8 cellular contexts compared by ENCODE assay signal in the genomic region with DNA sequence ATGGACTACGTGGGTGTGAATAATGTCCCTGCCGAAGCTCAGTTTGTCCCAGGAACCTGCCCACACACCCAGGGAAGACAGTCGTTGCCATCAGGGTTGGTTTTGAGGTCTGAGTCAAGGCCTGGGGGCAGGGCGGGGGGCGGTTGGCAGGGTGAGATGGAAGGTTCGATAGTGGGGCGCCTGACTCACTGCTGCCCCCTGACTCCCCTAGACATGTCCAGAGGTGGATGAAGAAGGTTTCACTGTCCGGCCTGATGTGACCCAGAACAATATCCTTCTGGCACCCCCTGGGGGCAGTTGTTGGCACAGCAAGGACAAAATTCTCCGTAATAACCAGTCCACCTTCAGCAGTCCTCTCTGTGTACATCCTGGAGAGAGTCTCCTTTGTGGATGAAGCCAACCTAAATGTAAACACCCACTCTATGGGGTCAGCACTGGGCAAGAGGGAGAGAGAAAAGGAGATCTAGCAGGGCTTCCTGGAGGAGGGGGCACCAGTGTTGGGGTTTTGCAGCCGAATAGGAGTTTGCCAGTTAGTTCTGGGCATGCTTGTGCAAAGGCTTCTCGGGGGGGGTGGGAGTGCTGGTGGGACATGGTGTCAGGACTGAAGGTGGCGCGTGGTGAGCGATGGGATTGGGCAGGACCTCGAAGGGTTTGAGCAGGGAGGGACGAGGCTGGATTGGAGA. TPM values are rescaled to one million over a fixed set of nuclear protein-coding genes. Genes with fewer than 3 reads are reported as not detected.
DNase-seq lines count a peak whose midpoint lies in the region; ATAC-seq, FAIRE-seq and TF ChIP-seq lines count a peak whose summit lies in the region.

No MANE protein-coding gene starts in this region.

- H4K20me1 ChIP-seq in mammary epithelial cell (ENCODE audit: insufficient read depth, low read length) = no peaks in the 10 kb centered on the region

- 13% methylated on average over 7 of the region's 16 CpGs for WGBS in mammary epithelial cell (ENCODE audit: low coverage, missing lambda C conversion rate)

- peak overlapping the region; percentile 6 for H2AFZ ChIP-seq in mammary epithelial cell (ENCODE audit: low read depth, low read length)

- no peak overlapping the region for H3K9ac ChIP-seq in mammary epithelial cell (ENCODE audit: insufficient read depth, low read length)

- H3K27ac ChIP-seq in mammary epithelial cell (ENCODE audit: insufficient read depth, low read depth, low read length) = no peak overlapping the region

- CTCF ChIA-PET in mammary epithelial cell (lab: Charles Lee; ENCODE audit: low non-redundant PET) = interaction anchor here (0.7 kb wide), 1 partner anchor 334 kb away, joined by 4 read pairs; no protein-coding TSS in a partner anchor

- dilution Hi-C loops in mammary epithelial cell (cut with HindIII; ENCODE audit: low sequenced_read_pairs) = loop anchor here (10.0 kb wide), 1 partner anchor 251 kb away; a partner anchor contains a TSS

- no TSS peak for BruUV-seq in mammary epithelial cell (replicated peaks; lab: Mats Ljungman, UMichigan)

- no peaks in the 10 kb centered on the region for H3K27me3 ChIP-seq in mammary epithelial cell (ENCODE audit: insufficient read depth, low read length)

- H3K79me2 ChIP-seq in mammary epithelial cell (ENCODE audit: insufficient read depth, low read length) = no peaks in the 10 kb centered on the region

- H3K9me3 Mint-ChIP-seq in neural crest cell = no peaks in the 10 kb centered on the region

- in situ Hi-C loops in mammary epithelial cell (cut with MboI; ENCODE audit: low sequenced_read_pairs in 2 of 2) = no loop called here

- no peaks in the 10 kb centered on the region for H3K36me3 ChIP-seq in mammary epithelial cell (ENCODE audit: insufficient read depth, low read length)

- peak; percentile 39 for FAIRE-seq in GM19239 (lab: Jason Lieb, UNC)

- H3K4me1 ChIP-seq in mammary epithelial cell (ENCODE audit: insufficient read depth, low read length) = peaks cover 10% of the 10 kb centered on the region

- no peak overlapping the region for H3K4me3 ChIP-seq in mammary epithelial cell (replicated peaks in 1 of 3; ENCODE audit: insufficient read depth in 1 of 3, low read depth in 2 of 3, low read length in 3 of 3)

- H3K36me3 Mint-ChIP-seq in neural crest cell (ENCODE audit: low read depth) = no peaks in the 10 kb centered on the region

- H3K4me1 Mint-ChIP-seq in neural crest cell = peaks cover 10% of the 10 kb centered on the region

- ATAC-seq in SK-N-SH treated with all-trans-retinoic acid at 6 μM for 48 hours = peak; percentile 82
- ATAC-seq in HG02763 (IDR thresholded peaks at IDR 0.05; ENCODE audit: unreplicated experiment) = no peak
- no peak for ATAC-seq in HG03095 (IDR thresholded peaks at IDR 0.05; ENCODE audit: unreplicated experiment)

- H3K27me3 Mint-ChIP-seq in neural crest cell (ENCODE audit: low read depth) = peaks cover 8% of the 10 kb centered on the region

- H3K27ac Mint-ChIP-seq in neural crest cell (ENCODE audit: unreplicated experiment) = no peak overlapping the region

- no peak overlapping the region for H3K4me2 ChIP-seq in mammary epithelial cell (ENCODE audit: insufficient read depth, low read depth, low read length)

- no peaks in the 10 kb centered on the region for H3K9me3 ChIP-seq in mammary epithelial cell (replicated peaks; ENCODE audit: insufficient read depth, low read length)

- H3K4me3 Mint-ChIP-seq in neural crest cell = peak overlapping the region; percentile 54

- intact Hi-C loops in mammary epithelial cell (cut with micrococcal nuclease) = loop anchor here (2.0 to 5.0 kb wide), 3 partner anchors 71 to 483 kb away; a partner anchor contains a TSS

- TF ChIP-seq CTCF in mammary epithelial cell (conservative IDR thresholded peaks at IDR 0.05 in 1 of 2, IDR thresholded peaks at IDR 0.05 in 1 of 2; ENCODE audit: extremely low read depth in 1 of 2, insufficient read depth in 1 of 2, low read depth in 1 of 2, low read length in 2 of 2) (peak; percentile 68 to 74), neural crest cell (conservative IDR thresholded peaks at IDR 0.05) (peak; percentile 71)

- DNase-seq in AG08395 (ENCODE audit: low spot score) (peak; percentile 38), GM19239 (ENCODE audit: insufficient read length, low spot score) (no peak), mammary epithelial cell (no peak), neural crest cell (ENCODE audit: low read depth, low spot score) (peak; percentile 81), NCI-H1417 treated with DMSO at 0.1 percent for 48 hours (lab: John Stamatoyannopoulos, UW) (no peak)

TF ChIP-seq in SK-N-SH treated with all-trans-retinoic acid at 6 μM for 48 hours, 23 proteins besides CTCF, POLR2A, EP300 and RAD21:
- TF ChIP-seq TOX (CRISPR knock-in tag; IDR thresholded peaks at IDR 0.05; ENCODE audit: borderline replicate concordance) (no peak), ZFP3 (CRISPR knock-in tag; IDR thresholded peaks at IDR 0.05) (peak; percentile 100)

RNA-seq across cellular contexts. Expression of a gene that starts 19.6 kb away (rescaled TPM):
- total RNA-seq in mammary epithelial cell (10 to 100 TPM in 1 of 2 donors, 1 to 10 TPM in 1; 2.3 to 18.6 TPM), neural crest cell (not detected in 2 replicates)
- 7.5 TPM for polyA plus RNA-seq in mammary epithelial cell
- 11.2 TPM for polyA minus RNA-seq in mammary epithelial cell

RNA-seq across cellular contexts. Expression of a gene that starts 24.1 kb away (rescaled TPM):
- total RNA-seq in mammary epithelial cell (1 to 10 TPM; 1.7 to 2.8 TPM), neural crest cell (10.8 and 12.2 TPM in 2 replicates)
- polyA plus RNA-seq in mammary epithelial cell = 0.22 TPM
- polyA minus RNA-seq in mammary epithelial cell = 4.6 TPM

RNA-seq across cellular contexts. Expression of a gene that starts 45.9 kb away (rescaled TPM):
- total RNA-seq in mammary epithelial cell (not detected), neural crest cell (not detected in 2 replicates)
- not detected for polyA plus RNA-seq in mammary epithelial cell
- not detected for polyA minus RNA-seq in mammary epithelial cell

RNA-seq across cellular contexts. Expression of a gene that starts 56.1 kb away (rescaled TPM):
- total RNA-seq in mammary epithelial cell = 10 to 100 TPM; 15.3 to 50.5 TPM
- polyA plus RNA-seq in mammary epithelial cell = 14.0 TPM
- polyA minus RNA-seq in mammary epithelial cell = 106 TPM
- 91.8 and 93.4 TPM in 2 replicates for total RNA-seq in neural crest cell

Comparison
In these comparisons a context has a peak if more than half of its experiments do, and no peak if none do; other contexts are left out.
1. DNase-seq: peak in AG08395 (single experiment) and neural crest cell (single experiment); none in GM19239 (single experiment), mammary epithelial cell (single experiment) and NCI-H1417 treated with DMSO at 0.1 percent for 48 hours (single experiment).